ENCODE assay signal across 11 cellular contexts in genomic region chr19:2544576-2545415, GRCh38.
A peak's percentile ranks its signal among the peaks of the same experiment; 100 is the strongest.
DNase-seq lines count a peak whose midpoint lies in the region; ATAC-seq and TF ChIP-seq lines count a peak whose summit lies in the region.
"Had no signal": no experiment of that assay in that cellular context is flagged by ENCODE, and none has a peak within 500 bp of the region (broad histone marks: within the 10 kb centered on the region; RNA-seq: fewer than 3 reads in every experiment).

No MANE protein-coding gene starts in this region.

- no peak overlapping the region for H2BK120ac ChIP-seq in mesendoderm (ENCODE audit: low read depth, low read length)

- H3K18ac ChIP-seq in mesendoderm (ENCODE audit: low read length): peak overlapping the region; percentile 6

- intact Hi-C loops in breast epithelium (cut with DNase I; ENCODE audit: low total_unique reads): no loop called here

- H3K79me2 ChIP-seq in mesendoderm (ENCODE audit: control insufficient read depth, insufficient read depth, low read length): no peaks in the 10 kb centered on the region

- TF ChIP-seq POLR2A in breast epithelium (IDR thresholded peaks at IDR 0.05): no peak

- TF ChIP-seq CTCF in HL-60 (IDR thresholded peaks at IDR 0.05; ENCODE audit: insufficient read depth, low read length) (no peak), breast epithelium (IDR thresholded peaks at IDR 0.05) (no peak)

- H3K27ac ChIP-seq in HL-60 (replicated peaks) (peak overlapping the region; percentile 94), breast epithelium (peak overlapping the region; percentile 96 to 97), mesendoderm (ENCODE audit: low read depth, low read length) (no peak overlapping the region), substantia nigra (ENCODE audit: low read depth, low read length, poor library complexity, severe bottlenecking) (peak overlapping the region; percentile 96)

- no peak for DNase-seq in HL-60 (ENCODE audit: low read depth in 1 of 2, low spot score in 1 of 2)
- no peak for DNase-seq in breast epithelium (ENCODE audit: low spot score in 2 of 2)
- DNase-seq in mesendoderm: no peak
- DNase-seq in substantia nigra (lab: John Stamatoyannopoulos, UW): no peak
- DNase-seq in activated naive CD4-positive, alpha-beta T cell treated with anti-CD3 and anti-CD28 coated beads, Interleukin-2, amount 50 U/mL, for 16 hours: no peak
- DNase-seq in DMS114 treated with DMSO at 0.1 percent for 48 hours (lab: John Stamatoyannopoulos, UW; ENCODE audit: unreplicated experiment): no peak
- DNase-seq in activated T-cell treated with anti-CD3 and anti-CD28 coated beads for 4 hours: no peak
- DNase-seq: activated T-cell treated with anti-CD3 and anti-CD28 coated beads, Interleukin-2, amount 50 U/mL, for 4 hours; NCI-H2171 treated with DMSO at 0.1 percent for 48 hours; T-cell had no signal

- H4K5ac ChIP-seq in mesendoderm (ENCODE audit: low read length): no peak overlapping the region

- H3K36me3 ChIP-seq in breast epithelium (no peaks in the 10 kb centered on the region), mesendoderm (ENCODE audit: control insufficient read depth, insufficient read depth, low read length) (no peaks in the 10 kb centered on the region)

- H3K4me2 ChIP-seq in mesendoderm (ENCODE audit: low read length): no peak overlapping the region

- peaks cover 23 to 40% of the 10 kb centered on the region in 2 donors for H3K4me1 ChIP-seq in breast epithelium
- peaks cover 2% of the 10 kb centered on the region for H3K4me1 ChIP-seq in mesendoderm (ENCODE audit: control insufficient read depth, low read depth, low read length)

- H3K9ac ChIP-seq in mesendoderm (ENCODE audit: low read length): no peak overlapping the region

- ATAC-seq in HG03159 (IDR thresholded peaks at IDR 0.05; ENCODE audit: unreplicated experiment): no peak

- no peak overlapping the region for H4K8ac ChIP-seq in mesendoderm (ENCODE audit: low read depth, low read length)

- H3K4ac ChIP-seq in mesendoderm (ENCODE audit: low read depth, low read length): peak overlapping the region; percentile 25

- H3K27me3 ChIP-seq in HL-60 (ENCODE audit: insufficient read depth, poor library complexity, severe bottlenecking): no peaks in the 10 kb centered on the region
- H3K27me3 ChIP-seq in breast epithelium: no peaks in the 10 kb centered on the region
- no peaks in the 10 kb centered on the region for H3K27me3 ChIP-seq in mesendoderm (ENCODE audit: insufficient read depth, low read length, poor library complexity)

- no peaks in the 10 kb centered on the region for H3K9me3 ChIP-seq in breast epithelium

- no peak overlapping the region for H2BK15ac ChIP-seq in mesendoderm (replicated peaks; ENCODE audit: low read depth)

- no peak overlapping the region for H3K56ac ChIP-seq in mesendoderm (ENCODE audit: low read length)

- H3K23ac ChIP-seq in mesendoderm (ENCODE audit: low read length): no peak overlapping the region

- H2AK5ac ChIP-seq in mesendoderm (ENCODE audit: low read length): no peak overlapping the region

- WGBS in mesendoderm (ENCODE audit: extremely low coverage, insufficient coverage, low lambda C conversion rate): no CpG with 5 or more reads among the region's 18 CpGs

- H3K4me3 ChIP-seq in HL-60 (replicated peaks; ENCODE audit: insufficient read depth, low read length): no peak overlapping the region
- peak overlapping the region in 1 of 3 donors; percentile 57 for H3K4me3 ChIP-seq in breast epithelium
- H3K4me3 ChIP-seq in mesendoderm (ENCODE audit: low read length): no peak overlapping the region

- H3K79me1 ChIP-seq in mesendoderm (ENCODE audit: low read length): no peaks in the 10 kb centered on the region

- no peak overlapping the region for H2BK5ac ChIP-seq in mesendoderm (ENCODE audit: low read length)
